ENCODE assay signal across 17 cellular contexts in the genomic region with DNA sequence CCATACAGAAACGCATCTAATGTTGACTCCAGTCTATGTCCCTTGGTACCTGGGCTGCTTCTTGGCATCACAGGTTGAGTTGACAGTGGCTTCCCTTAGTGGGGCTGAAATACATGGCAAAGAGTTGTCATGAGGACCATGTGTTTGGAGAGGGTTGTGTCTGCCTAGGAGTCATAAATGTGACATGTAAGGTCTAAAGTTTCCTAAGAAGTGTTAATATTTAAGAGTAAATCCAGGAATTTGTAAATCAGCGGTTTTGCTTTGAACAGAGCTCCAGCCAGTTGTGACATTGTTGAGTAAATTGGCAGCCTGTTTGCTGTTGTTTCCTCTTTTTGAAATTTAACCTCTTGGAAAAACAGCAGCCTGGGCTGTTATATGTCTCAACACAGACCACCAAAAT.
"Had no signal": no experiment of that assay in that cellular context is flagged by ENCODE, and none has a peak within 500 bp of the region (broad histone marks: within the 10 kb centered on the region; RNA-seq: fewer than 3 reads in every experiment).

No MANE protein-coding gene starts in this region.

- H3K4me3 Mint-ChIP-seq: activated CD4-positive, alpha-beta T cell treated with anti-CD3 and anti-CD28 coated beads for 36 hours; activated CD8-positive, alpha-beta T cell treated with anti-CD3 and anti-CD28 coated beads for 36 hours; activated naive CD8-positive, alpha-beta T cell treated with anti-CD3 and anti-CD28 coated beads for 36 hours; activated T-cell treated with anti-CD3 and anti-CD28 coated beads, Interleukin-2, amount 50 U/mL, for 72 hours; neural crest cell; stimulated activated effector memory CD8-positive, alpha-beta T cell treated with anti-CD3 and anti-CD28 coated beads, Interleukin-12 subunit alpha, Interleukin-12 subunit beta, amount 100 ng/mL, for 72 hours; type B pancreatic cell had no signal

- H3K36me3 ChIP-seq: left ventricle myocardium inferior, right atrium auricular region had no signal

- H3K4me1 ChIP-seq: left ventricle myocardium inferior, right atrium auricular region had no signal

- H3K36me3 Mint-ChIP-seq: activated naive CD8-positive, alpha-beta T cell treated with anti-CD3 and anti-CD28 coated beads for 36 hours; stimulated activated effector memory CD8-positive, alpha-beta T cell treated with anti-CD3 and anti-CD28 coated beads, Interleukin-12 subunit alpha, Interleukin-12 subunit beta, amount 100 ng/mL, for 72 hours had no signal

- H3K27me3 Mint-ChIP-seq: activated CD8-positive, alpha-beta T cell treated with anti-CD3 and anti-CD28 coated beads for 36 hours; activated naive CD8-positive, alpha-beta T cell treated with anti-CD3 and anti-CD28 coated beads for 36 hours; type B pancreatic cell had no signal

- H3K4me1 Mint-ChIP-seq: activated CD4-positive, alpha-beta T cell treated with anti-CD3 and anti-CD28 coated beads for 36 hours; activated naive CD8-positive, alpha-beta T cell treated with anti-CD3 and anti-CD28 coated beads for 36 hours; stimulated activated effector memory CD8-positive, alpha-beta T cell treated with anti-CD3 and anti-CD28 coated beads, Interleukin-12 subunit alpha, Interleukin-12 subunit beta, amount 100 ng/mL, for 72 hours had no signal

- H3K4me3 ChIP-seq: left ventricle myocardium inferior, right atrium auricular region had no signal

- H3K27ac ChIP-seq: left ventricle myocardium inferior, right atrium auricular region, VCaP had no signal

- DNase-seq: activated CD4-positive, alpha-beta T cell treated with anti-CD3 and anti-CD28 coated beads for 36 hours; activated CD8-positive, alpha-beta memory T cell treated with anti-CD3 and anti-CD28 coated beads, Interleukin-2, amount 50 U/mL, for 4 hours; activated CD8-positive, alpha-beta T cell treated with anti-CD3 and anti-CD28 coated beads for 36 hours; activated gamma-delta T cell treated with Interleukin-2 at 50 U/mL for 16 hours; activated naive CD8-positive, alpha-beta T cell treated with anti-CD3 and anti-CD28 coated beads for 36 hours; activated T-cell treated with anti-CD3 and anti-CD28 coated beads, Interleukin-2, amount 50 U/mL, for 72 hours; dermis blood vessel endothelial cell; foreskin melanocyte; head of caudate nucleus; left ventricle myocardium inferior; posterior cingulate gyrus; T-helper 9 cell had no signal

- H3K9me3 Mint-ChIP-seq: activated CD8-positive, alpha-beta T cell treated with anti-CD3 and anti-CD28 coated beads for 36 hours; activated naive CD8-positive, alpha-beta T cell treated with anti-CD3 and anti-CD28 coated beads for 36 hours; type B pancreatic cell had no signal

- H3K9me3 ChIP-seq: left ventricle myocardium inferior, right atrium auricular region had no signal

- H3K27ac Mint-ChIP-seq: activated CD4-positive, alpha-beta T cell treated with anti-CD3 and anti-CD28 coated beads for 36 hours; activated CD8-positive, alpha-beta T cell treated with anti-CD3 and anti-CD28 coated beads for 36 hours; activated naive CD8-positive, alpha-beta T cell treated with anti-CD3 and anti-CD28 coated beads for 36 hours; activated T-cell treated with anti-CD3 and anti-CD28 coated beads, Interleukin-2, amount 50 U/mL, for 72 hours; stimulated activated effector memory CD8-positive, alpha-beta T cell treated with anti-CD3 and anti-CD28 coated beads, Interleukin-12 subunit alpha, Interleukin-12 subunit beta, amount 100 ng/mL, for 72 hours; type B pancreatic cell had no signal

- ATAC-seq: activated CD4-positive, alpha-beta T cell treated with anti-CD3 and anti-CD28 coated beads for 36 hours; activated CD8-positive, alpha-beta T cell treated with anti-CD3 and anti-CD28 coated beads for 36 hours; activated T-cell treated with anti-CD3 and anti-CD28 coated beads, Interleukin-2, amount 50 U/mL, for 72 hours; stimulated activated effector memory CD8-positive, alpha-beta T cell treated with anti-CD3 and anti-CD28 coated beads, Interleukin-12 subunit alpha, Interleukin-12 subunit beta, amount 100 ng/mL, for 72 hours had no signal

- H3K27me3 ChIP-seq: right atrium auricular region had no signal
